Comparison of ENCODE assay signal across 8 cellular contexts in the genomic region with DNA sequence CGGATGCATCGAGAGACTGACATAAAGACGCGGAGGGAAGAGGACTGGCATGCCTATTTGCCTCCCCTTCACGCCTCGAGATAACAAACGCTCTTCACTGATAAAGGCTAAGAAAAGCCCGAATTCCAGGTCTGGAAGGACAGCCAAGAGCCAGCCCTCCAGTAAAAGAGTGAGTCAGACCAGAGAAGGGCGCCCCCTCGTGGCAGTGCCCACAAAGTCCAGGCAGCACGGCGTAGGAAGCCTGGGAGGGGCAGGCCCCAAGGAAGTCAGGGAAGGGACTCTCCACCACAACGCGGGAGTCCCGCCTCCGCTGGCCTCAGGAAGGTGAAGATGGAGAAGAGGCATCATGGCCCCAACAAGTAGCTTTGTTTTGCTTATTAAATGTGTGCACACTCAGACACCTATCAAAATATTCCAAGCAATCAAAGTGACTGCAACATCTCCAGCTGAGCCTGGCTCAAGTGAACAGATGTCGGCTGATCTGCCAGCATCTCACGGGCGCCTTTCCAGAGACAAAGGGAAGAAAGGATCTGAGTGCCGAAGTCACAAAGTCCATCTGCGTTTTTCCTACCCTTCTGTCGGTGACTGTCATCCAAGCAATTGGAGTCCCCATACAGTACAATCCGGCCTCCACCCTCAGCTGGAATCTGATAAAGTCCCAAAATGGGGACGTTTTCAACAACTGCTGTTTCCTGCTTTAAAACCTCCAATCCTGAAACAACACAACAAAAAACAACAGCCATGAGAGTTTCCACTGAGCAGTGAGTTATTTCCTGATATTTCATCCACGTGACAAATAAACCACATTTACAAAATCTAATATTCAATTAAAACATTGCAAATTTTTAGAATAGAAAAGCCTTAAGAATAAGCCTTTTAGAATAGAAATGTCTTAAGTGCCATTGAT. TPM values are rescaled to one million over a fixed set of nuclear protein-coding genes. Genes with fewer than 3 reads are reported as not detected.
A peak's percentile ranks its signal among the peaks of the same experiment; 100 is the strongest.
DNase-seq lines count a peak whose midpoint lies in the region; ATAC-seq and TF ChIP-seq lines count a peak whose summit lies in the region.

No MANE protein-coding gene starts in this region.

- H3K27me3 ChIP-seq in brain microvascular endothelial cell (replicated peaks), result no peaks in the 10 kb centered on the region
- no peaks in the 10 kb centered on the region for H3K27me3 ChIP-seq in spleen (replicated peaks in 1 of 7)

- in situ Hi-C loops in brain microvascular endothelial cell (cut with HindIII; ENCODE audit: low pct_ligation_motif_present, low sequenced_read_pairs), result no loop called here

- H3K4me1 ChIP-seq in spleen, result peaks cover 0 to under 1% (median 0%) of the 10 kb centered on the region in 6 donors

- WGBS in spleen, 5 donors, result 63 to 74% (median 69%) methylated on average over 25 of the region's 25 CpGs

- TF ChIP-seq POLR2A in spleen (IDR thresholded peaks at IDR 0.05), result no peak

- H3K4me3 ChIP-seq in brain microvascular endothelial cell (ENCODE audit: low read depth, low read length) (no peak overlapping the region), spleen (no peak overlapping the region)

- H3K9me3 ChIP-seq in spleen, result no peaks in the 10 kb centered on the region

- ATAC-seq in HG02852 (IDR thresholded peaks at IDR 0.05; ENCODE audit: unreplicated experiment) (no peak), HG02588 (IDR thresholded peaks at IDR 0.05; ENCODE audit: unreplicated experiment) (no peak)

- peaks cover 60% of the 10 kb centered on the region for H3K36me3 ChIP-seq in brain microvascular endothelial cell (replicated peaks)
- H3K36me3 ChIP-seq in spleen, result peaks cover 3 to 100% (median 99%) of the 10 kb centered on the region in 6 donors

- peak; percentile 74 for TF ChIP-seq CTCF in GM10266 (IDR thresholded peaks at IDR 0.05; ENCODE audit: control insufficient read depth, insufficient read depth, low read depth, missing control alignments)
- peak; percentile 81 for TF ChIP-seq CTCF in VCaP (conservative IDR thresholded peaks at IDR 0.05)
- TF ChIP-seq CTCF in brain microvascular endothelial cell (IDR thresholded peaks at IDR 0.05; ENCODE audit: low read depth, low read length, missing control alignments), result peak; percentile 96
- peak; percentile 46 to 91 (median 78) for TF ChIP-seq CTCF in spleen (IDR thresholded peaks at IDR 0.05 in 8 of 11, conservative IDR thresholded peaks at IDR 0.05 in 3 of 11)

- H3K27ac ChIP-seq in VCaP (no peak overlapping the region), brain microvascular endothelial cell (no peak overlapping the region), spleen (no peak overlapping the region)

- peak; percentile 68 for DNase-seq in GM10266 (ENCODE audit: extremely low spot score)
- DNase-seq in NCI-H1105 treated with DMSO at 0.1 percent for 48 hours (lab: John Stamatoyannopoulos, UW), result peak; percentile 29
- peak; percentile 80 for DNase-seq in brain microvascular endothelial cell
- peak; percentile 93 for DNase-seq in iPS-NIHi11 (ENCODE audit: low spot score)
- DNase-seq in spleen, result peak; percentile 90

- intact Hi-C loops in spleen (cut with DNase I; ENCODE audit: low total_unique reads), result loop anchor here (10.0 kb wide), 2 partner anchors 108 to 238 kb away; partner anchors contain the start of gene OSGIN1

RNA-seq across cellular contexts. Expression of gene SLC38A8, which starts 20.4 kb away (rescaled TPM):
- total RNA-seq in spleen, result not detected
- under 1 TPM in 1 of 3 donors, not detected in 2; 0.37 TPM for polyA plus RNA-seq in spleen

RNA-seq across cellular contexts. Expression of gene MBTPS1, which starts 53.8 kb away (rescaled TPM):
- 100 to 1,000 TPM in 3 of 7 donors, 10 to 100 TPM in 4; 76.4 to 121 (median 98.7) TPM for total RNA-seq in spleen
- 10 to 100 TPM; 34.5 to 44.2 (median 39.9) TPM for polyA plus RNA-seq in spleen

Comparison
In these comparisons a context has a peak if more than half of its experiments do, and no peak if none do; other contexts are left out.
1. DNase-seq: peak in every context shown above with its lines; median percentile 93 in iPS-NIHi11; 90 in spleen; 80 in brain microvascular endothelial cell; 68 in GM10266; 29 in NCI-H1105 treated with DMSO at 0.1 percent for 48 hours.